ENCODE assay signal across 8 cellular contexts in the genomic region with DNA sequence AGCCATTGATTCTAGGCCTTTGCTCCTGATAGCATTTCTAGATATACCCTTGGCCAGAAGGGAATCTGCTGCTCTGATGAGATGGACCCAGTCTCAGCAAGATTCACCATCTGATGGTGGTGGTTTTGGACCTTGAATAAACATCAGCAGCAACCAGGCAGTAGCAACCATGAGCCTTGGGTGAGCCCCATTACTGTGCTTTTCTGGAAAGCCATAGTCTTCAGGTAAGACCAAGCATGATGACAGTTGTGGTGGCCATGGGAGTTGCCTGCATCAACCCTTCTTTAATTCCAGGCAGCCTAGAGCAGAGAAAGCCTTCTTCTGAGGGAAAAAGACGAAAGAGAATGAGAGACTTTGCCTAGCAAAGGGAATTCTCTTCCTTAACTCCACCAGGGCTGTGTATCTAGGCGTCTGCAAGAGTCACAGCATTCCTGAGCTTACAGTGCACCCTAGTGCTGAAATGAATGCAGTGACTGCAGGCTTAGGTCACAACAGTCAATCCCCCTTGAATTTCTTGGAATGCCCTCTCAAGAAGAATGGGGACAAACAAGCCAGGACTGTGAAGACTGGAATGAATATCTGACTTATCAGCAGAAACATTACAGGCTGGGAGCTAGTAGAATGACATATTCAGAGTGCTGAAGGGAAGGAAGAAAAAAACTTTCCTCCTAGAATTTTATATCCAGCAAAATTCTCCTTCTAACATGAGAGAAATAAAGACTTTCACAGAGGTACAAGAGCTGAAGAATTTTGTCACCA.
A peak's percentile ranks its signal among the peaks of the same experiment; 100 is the strongest.
DNase-seq lines count a peak whose midpoint lies in the region; ATAC-seq, FAIRE-seq and TF ChIP-seq lines count a peak whose summit lies in the region.

No MANE protein-coding gene starts in this region.

- intact Hi-C loops in GM12878 (cut with micrococcal nuclease; ENCODE audit: unreplicated experiment) (loop anchor here (1.0 to 2.0 kb wide), 4 partner anchors 38 to 477 kb away; no protein-coding TSS in a partner anchor), pancreas (cut with DNase I) (no loop called here)

- TF ChIP-seq CTCF in GM12878 (IDR thresholded peaks at IDR 0.05 in 2 of 3, conservative IDR thresholded peaks at IDR 0.05 in 1 of 3; ENCODE audit: control insufficient read depth in 2 of 3, extremely low read depth in 1 of 3, insufficient read depth in 1 of 3, low read depth in 3 of 3, low read length in 3 of 3) (peak; percentile 66 to 79 (median 73)), pancreas (IDR thresholded peaks at IDR 0.05) (peak in 2 of 4 donors; percentile 12 to 20), suprapubic skin (IDR thresholded peaks at IDR 0.05) (no peak)

- H2AFZ ChIP-seq in GM12878 (ENCODE audit: control insufficient read depth, low read depth, low read length), result no peak overlapping the region; the same call in 1 of the 2 replicates

- TF ChIP-seq EP300 in GM12878 (IDR thresholded peaks at IDR 0.05; ENCODE audit: borderline replicate concordance in 1 of 2, control insufficient read depth in 1 of 2, low read depth in 2 of 2, low read length in 2 of 2) (no peak), suprapubic skin (IDR thresholded peaks at IDR 0.05) (no peak)

- no TSS peak for BruUV-seq in GM12878 (replicated peaks; lab: Mats Ljungman, UMichigan)

- RAD21 ChIA-PET in GM12878 (lab: Charles Lee; ENCODE audit: unreplicated experiment), result interaction anchor here (0.8 to 4.0 kb wide), 7 partner anchors 11 to 477 kb away, joined by 3 to 63 read pairs (median 4); no protein-coding TSS in a partner anchor

- no peak overlapping the region for H3K9ac ChIP-seq in GM12878 (ENCODE audit: control insufficient read depth, insufficient read depth, low read length)

- peak; percentile 94 for TF ChIP-seq RAD21 in GM12878 (IDR thresholded peaks at IDR 0.05; ENCODE audit: insufficient read depth, low read depth, low read length)

- H3K4me1 ChIP-seq in GM12878 (ENCODE audit: control insufficient read depth, insufficient read depth, low read length) (no peaks in the 10 kb centered on the region), pancreas (no peaks in the 10 kb centered on the region), suprapubic skin (no peaks in the 10 kb centered on the region)

- H4K20me1 ChIP-seq in GM12878 (ENCODE audit: control insufficient read depth, insufficient read depth), result no peaks in the 10 kb centered on the region

- DNase-seq in DMS53 treated with DMSO at 0.1 percent for 48 hours (lab: John Stamatoyannopoulos, UW; ENCODE audit: unreplicated experiment) (peak; percentile 0), NAMALWA (ENCODE audit: low spot score) (peak; percentile 82), GM12878 (ENCODE audit: low read depth, low spot score) (peak; percentile 12), pancreas (peak in 1 of 6 donors; percentile 27), activated T-cell treated with anti-CD3 and anti-CD28 coated beads for 4 hours (no peak), suprapubic skin (ENCODE audit: low spot score in 2 of 2) (no peak), HuH-7.5 (ENCODE audit: low spot score) (no peak)

- POLR2A ChIA-PET in GM12878 (lab: Charles Lee), result no interaction called here

- FAIRE-seq in GM12878 (lab: Jason Lieb, UNC) (peak; percentile 93), pancreas (lab: Jason Lieb, UNC) (no peak)

- H3K27me3 ChIP-seq in GM12878 (replicated peaks in 1 of 2; ENCODE audit: control insufficient read depth in 2 of 2, insufficient read depth in 2 of 2, low read length in 1 of 2), result no peaks in the 10 kb centered on the region
- no peaks in the 10 kb centered on the region for H3K27me3 ChIP-seq in pancreas
- H3K27me3 ChIP-seq in suprapubic skin, result no peaks in the 10 kb centered on the region

- no peak overlapping the region for H3K27ac ChIP-seq in GM12878 (ENCODE audit: control insufficient read depth, insufficient read depth)
- no peak overlapping the region for H3K27ac ChIP-seq in pancreas
- no peak overlapping the region for H3K27ac ChIP-seq in suprapubic skin

- in situ Hi-C loops in GM12878 (cut with MboI), result loop anchor here (25.0 kb wide), 1 partner anchor 471 kb away; no protein-coding TSS in a partner anchor

- H3K4me2 ChIP-seq in GM12878 (ENCODE audit: control insufficient read depth, insufficient read depth), result no peak overlapping the region

- WGBS in GM12878 (ENCODE audit: insufficient coverage, insufficient replicate concordance, low lambda C conversion rate, missing lambda C conversion rate), result 0% methylated on average over 2 of the region's 2 CpGs
- WGBS in pancreas, 2 donors, result 29 to 40% methylated on average over 2 of the region's 2 CpGs
- WGBS in suprapubic skin, result 9% methylated on average over 2 of the region's 2 CpGs

- H3K79me2 ChIP-seq in GM12878 (ENCODE audit: control insufficient read depth, insufficient read depth, low read length), result no peaks in the 10 kb centered on the region

- SMC1A ChIA-PET in GM12878 (lab: Charles Lee; ENCODE audit: uncharacterized antibody, unreplicated experiment), result interaction anchor here (0.6 to 7.4 kb wide), 6 partner anchors 10 to 343 kb away, joined by 3 to 103 read pairs (median 4); no protein-coding TSS in a partner anchor

- CTCF ChIA-PET in GM12878 (lab: Yijun Ruan, JAX), result interaction anchor here (0.9 to 5.0 kb wide), 12 partner anchors 10 to 477 kb away, joined by 3 to 73 read pairs (median 5); no protein-coding TSS in a partner anchor

- no peak overlapping the region for H3K4me3 ChIP-seq in GM12878
- no peak overlapping the region for H3K4me3 ChIP-seq in pancreas
- H3K4me3 ChIP-seq in suprapubic skin, result no peak overlapping the region

- H3K36me3 ChIP-seq in GM12878 (ENCODE audit: control insufficient read depth in 2 of 2, insufficient read depth in 2 of 2, low read length in 1 of 2) (no peaks in the 10 kb centered on the region), pancreas (no peaks in the 10 kb centered on the region), suprapubic skin (no peaks in the 10 kb centered on the region)

- peak; percentile 79 for ATAC-seq in GM21786 (IDR thresholded peaks at IDR 0.05; ENCODE audit: unreplicated experiment)
- peak; percentile 97 for ATAC-seq in GM12878
- ATAC-seq in pancreas, result peak in 3 of 4 donors; percentile 75 to 90 (median 80)

- no peak for TF ChIP-seq POLR2A in GM12878 (IDR thresholded peaks at IDR 0.05; ENCODE audit: low read depth, low read length)
- TF ChIP-seq POLR2A in suprapubic skin (IDR thresholded peaks at IDR 0.05), result no peak

- H3K9me3 ChIP-seq in GM12878 (replicated peaks; ENCODE audit: control insufficient read depth, insufficient read depth, low read length), result no peaks in the 10 kb centered on the region
- H3K9me3 ChIP-seq in pancreas, result no peaks in the 10 kb centered on the region
- H3K9me3 ChIP-seq in suprapubic skin, result peaks cover 5% of the 10 kb centered on the region

TF ChIP-seq in GM12878, 131 proteins besides CTCF, POLR2A, EP300 and RAD21:
- TF ChIP-seq ESRRA (IDR thresholded peaks at IDR 0.05; ENCODE audit: low read length) (0 out of 2 replicates have a peak, but pooled peaks have one; percentile 23), ZBTB11 (CRISPR knock-in tag; IDR thresholded peaks at IDR 0.05) (no peak), SMC3 (IDR thresholded peaks at IDR 0.05; ENCODE audit: borderline replicate concordance, low read length) (peak; percentile 91), MTA3 (IDR thresholded peaks at IDR 0.05; ENCODE audit: borderline replicate concordance, low read length) (no peak), MEF2A (IDR thresholded peaks at IDR 0.05; ENCODE audit: insufficient read depth, low read depth, low read length) (no peak)
- TF ChIP-seq, protein P1, sequence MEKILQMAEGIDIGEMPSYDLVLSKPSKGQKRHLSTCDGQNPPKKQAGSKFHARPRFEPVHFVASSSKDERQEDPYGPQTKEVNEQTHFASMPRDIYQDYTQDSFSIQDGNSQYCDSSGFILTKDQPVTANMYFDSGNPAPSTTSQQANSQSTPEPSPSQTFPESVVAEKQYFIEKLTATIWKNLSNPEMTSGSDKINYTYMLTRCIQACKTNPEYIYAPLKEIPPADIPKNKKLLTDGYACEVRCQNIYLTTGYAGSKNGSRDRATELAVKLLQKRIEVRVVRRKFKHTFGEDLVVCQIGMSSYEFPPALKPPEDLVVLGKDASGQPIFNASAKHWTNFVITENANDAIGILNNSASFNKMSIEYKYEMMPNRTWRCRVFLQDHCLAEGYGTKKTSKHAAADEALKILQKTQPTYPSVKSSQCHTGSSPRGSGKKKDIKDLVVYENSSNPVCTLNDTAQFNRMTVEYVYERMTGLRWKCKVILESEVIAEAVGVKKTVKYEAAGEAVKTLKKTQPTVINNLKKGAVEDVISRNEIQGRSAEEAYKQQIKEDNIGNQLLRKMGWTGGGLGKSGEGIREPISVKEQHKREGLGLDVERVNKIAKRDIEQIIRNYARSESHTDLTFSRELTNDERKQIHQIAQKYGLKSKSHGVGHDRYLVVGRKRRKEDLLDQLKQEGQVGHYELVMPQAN (conservative IDR thresholded peaks at IDR 0.05), result no peak

Comparison
In these comparisons a context has a peak if more than half of its experiments do, and no peak if none do; other contexts are left out.
1. DNase-seq: peak in DMS53 treated with DMSO at 0.1 percent for 48 hours (single experiment), NAMALWA (single experiment) and GM12878 (single experiment); none in activated T-cell treated with anti-CD3 and anti-CD28 coated beads for 4 hours (single experiment), suprapubic skin (0 of 2) and HuH-7.5 (single experiment).
2. CTCF ChIP-seq: peak in GM12878 (3 of 3); none in suprapubic skin (0 of 2).
3. Peak in every context shown above with its lines, with median percentiles within 50 percentile points of each other: ATAC-seq.